Comparison of ENCODE assay signal across 15 cellular contexts in genomic region chr17:6365187-6365943, GRCh38.
DNase-seq lines count a peak whose midpoint lies in the region; ATAC-seq and TF ChIP-seq lines count a peak whose summit lies in the region.
"Had no signal": no experiment of that assay in that cellular context is flagged by ENCODE, and none has a peak within 500 bp of the region (broad histone marks: within the 10 kb centered on the region; RNA-seq: fewer than 3 reads in every experiment).

No MANE protein-coding gene starts in this region.

- no peak for TF ChIP-seq CTCF in HEK293 (tag by site-specific recombination; IDR thresholded peaks at IDR 0.05)
- no peak for TF ChIP-seq CTCF in RWPE1 (conservative IDR thresholded peaks at IDR 0.05; ENCODE audit: low read depth)
- TF ChIP-seq CTCF in fibroblast of the aortic adventitia (IDR thresholded peaks at IDR 0.05; ENCODE audit: insufficient read depth, low read length), result no peak

- intact Hi-C loops in left cardiac atrium (cut with DNase I), result no loop called here

- H3K4me1 ChIP-seq in ACC112 (ENCODE audit: control insufficient read depth, insufficient read depth, low read length, unreplicated experiment) (no peaks in the 10 kb centered on the region), HEK293 (ENCODE audit: control insufficient read depth, insufficient read depth, low read length) (no peaks in the 10 kb centered on the region)

- H3K27ac ChIP-seq in ACC112 (ENCODE audit: low read depth, low read length) (peak overlapping the region; percentile 17; the same call in 1 of the 2 replicates), HEK293 (ENCODE audit: extremely low read depth, low read depth, low read length) (no peak overlapping the region), RWPE1 (no peak overlapping the region)

- H3K27me3 ChIP-seq in ACC112 (ENCODE audit: insufficient read depth, low read length), result peaks cover 58% of the 10 kb centered on the region

- CTCF ChIA-PET in HEK293 (lab: Yijun Ruan, JAX) (interaction anchor here (0.5 to 1.0 kb wide), 3 partner anchors 57 to 446 kb away, joined by 3 read pairs; no protein-coding TSS in a partner anchor), RWPE1 (lab: Yijun Ruan, JAX) (no interaction called here)

- ATAC-seq in HG02870 (IDR thresholded peaks at IDR 0.05; ENCODE audit: unreplicated experiment), result no peak
- ATAC-seq in left cardiac atrium, result no peak
- no peak for ATAC-seq in HG03139 (IDR thresholded peaks at IDR 0.05; ENCODE audit: unreplicated experiment)

- no peak overlapping the region for H2AFZ ChIP-seq in ACC112 (ENCODE audit: low read length, unreplicated experiment)

- H3K36me3 ChIP-seq in ACC112 (ENCODE audit: insufficient read depth, low read length) (no peaks in the 10 kb centered on the region), HEK293 (ENCODE audit: control insufficient read depth in 2 of 2, insufficient read depth in 1 of 2, low read length in 2 of 2) (no peaks in the 10 kb centered on the region)

- no peaks in the 10 kb centered on the region for H3K9me3 ChIP-seq in HEK293 (ENCODE audit: control insufficient read depth, insufficient read depth, low read depth, low read length)

- no peaks in the 10 kb centered on the region for H3K79me2 ChIP-seq in ACC112 (ENCODE audit: control insufficient read depth, insufficient read depth, low read length, unreplicated experiment)

- H3K4me3 ChIP-seq in ACC112 (ENCODE audit: low read depth, low read length), result no peak overlapping the region
- no peak overlapping the region for H3K4me3 ChIP-seq in HEK293 (ENCODE audit: low read depth, low read length)
- no peak overlapping the region for H3K4me3 ChIP-seq in fibroblast of the aortic adventitia (ENCODE audit: low read depth, low read length)

- DNase-seq in RWPE1 (ENCODE audit: low spot score) (peak; percentile 64), fibroblast of the aortic adventitia (ENCODE audit: low read depth) (peak; percentile 5), left cardiac atrium (no peak), COR-L47 (lab: John Stamatoyannopoulos, UW) (no peak)
- DNase-seq: activated naive CD4-positive, alpha-beta T cell treated with anti-CD3 and anti-CD28 coated beads, Interleukin-2, amount 10 ng/mL, durations not matched to agents 7 days and 5 days; AML-193; cortex of kidney; DND-41; RPMI8226; stimulated activated CD4-positive, alpha-beta T cell treated with anti-CD3 and anti-CD28 coated beads, Interleukin-15, amount 100 ng/mL, for 24 hours; stimulated activated CD8-positive, alpha-beta memory T cell treated with anti-CD3 and anti-CD28 coated beads, Interleukin-4, amount 100 ng/mL, for 48 hours had no signal

- POLR2A ChIA-PET in HEK293 (lab: Yijun Ruan, JAX) (no interaction called here), RWPE1 (lab: Yijun Ruan, JAX; ENCODE audit: low non-redundant PET) (no interaction called here)

TF ChIP-seq in HEK293, 187 proteins besides CTCF, POLR2A, EP300 and RAD21:
- TF ChIP-seq ZNF16 (tag by site-specific recombination; IDR thresholded peaks at IDR 0.05; ENCODE audit: low read depth), result peak; percentile 50; the same call in 1 of the 2 replicates
- TF ChIP-seq ZBTB26 (tag by site-specific recombination; optimal IDR thresholded peaks at IDR 0.05), result no peak
- no peak for TF ChIP-seq ZNF266 (tag by site-specific recombination; IDR thresholded peaks at IDR 0.05; ENCODE audit: low read depth)

Comparison
In these comparisons a context has a peak if more than half of its experiments do, and no peak if none do; other contexts are left out.
1. DNase-seq: peak in RWPE1 (single experiment) and fibroblast of the aortic adventitia (single experiment); none in left cardiac atrium (single experiment) and COR-L47 (single experiment).